11 cellular contexts compared by ENCODE assay signal in genomic region chr17:57943140-57943539, GRCh38. TPM values are rescaled to one million over a fixed set of nuclear protein-coding genes. Genes with fewer than 3 reads are reported as not detected.
DNase-seq lines count a peak whose midpoint lies in the region; ATAC-seq and TF ChIP-seq lines count a peak whose summit lies in the region.
"Had no signal": no experiment of that assay in that cellular context is flagged by ENCODE, and none has a peak within 500 bp of the region (broad histone marks: within the 10 kb centered on the region; RNA-seq: fewer than 3 reads in every experiment).

No MANE protein-coding gene starts in this region.

- H3K36me3 ChIP-seq in neural progenitor cell, result no peaks in the 10 kb centered on the region

- CTCF ChIA-PET in MCF 10A (lab: Yijun Ruan, JAX), result interaction anchor here (1.0 to 1.9 kb wide), 4 partner anchors 52 to 85 kb away, joined by 3 to 8 read pairs (median 4); no protein-coding TSS in a partner anchor

- H3K27me3 ChIP-seq in neural progenitor cell, result no peaks in the 10 kb centered on the region

- H3K36me3 Mint-ChIP-seq in chondrocyte (ENCODE audit: low read depth) (no peaks in the 10 kb centered on the region), neural progenitor cell (peaks cover 6% of the 10 kb centered on the region), MCF 10A (ENCODE audit: insufficient read depth, unreplicated experiment) (no peaks in the 10 kb centered on the region)
- H3K36me3 Mint-ChIP-seq: CD4-positive, CD25-positive, alpha-beta regulatory T cell had no signal

- no peaks in the 10 kb centered on the region for H3K9me3 Mint-ChIP-seq in chondrocyte (ENCODE audit: low read depth)
- no peaks in the 10 kb centered on the region for H3K9me3 Mint-ChIP-seq in neural progenitor cell
- no peaks in the 10 kb centered on the region for H3K9me3 Mint-ChIP-seq in MCF 10A (ENCODE audit: unreplicated experiment)
- H3K9me3 Mint-ChIP-seq: activated T-helper 17 cell treated with anti-CD3 and anti-CD28 coated beads, Interleukin-2, amount 50 U/mL, for 72 hours; CD4-positive, CD25-positive, alpha-beta regulatory T cell had no signal

- peaks cover 14% of the 10 kb centered on the region for H4K20me1 ChIP-seq in neural progenitor cell (ENCODE audit: low read depth)

- H3K9me3 ChIP-seq in neural progenitor cell (ENCODE audit: low read depth), result no peaks in the 10 kb centered on the region

- H2AFZ ChIP-seq in neural progenitor cell (replicated peaks), result no peak overlapping the region

- no peak overlapping the region for H3K4me3 ChIP-seq in neural progenitor cell

- DNase-seq in AG20443 (ENCODE audit: low spot score), result peak; percentile 50
- peak; percentile 71 for DNase-seq in MV-4-11 (lab: John Stamatoyannopoulos, UW)
- no peak for DNase-seq in chondrocyte (ENCODE audit: low spot score)
- DNase-seq in neural progenitor cell (ENCODE audit: low spot score), result no peak
- no peak for DNase-seq in NCI-H446 (lab: John Stamatoyannopoulos, UW)
- no peak for DNase-seq in MCF 10A (ENCODE audit: unreplicated experiment)
- DNase-seq: CD4-positive, CD25-positive, alpha-beta regulatory T cell; T-helper 9 cell had no signal

- H3K4me2 ChIP-seq in neural progenitor cell, result no peak overlapping the region

- H3F3A ChIP-seq in neural progenitor cell (ENCODE audit: low read depth), result peaks cover 11% of the 10 kb centered on the region

- H3K4me1 Mint-ChIP-seq in chondrocyte (ENCODE audit: low read depth) (peaks cover 58% of the 10 kb centered on the region), neural progenitor cell (peaks cover 80% of the 10 kb centered on the region), MCF 10A (ENCODE audit: insufficient read depth, unreplicated experiment) (peaks cover 34% of the 10 kb centered on the region)

- POLR2A ChIA-PET in MCF 10A (lab: Yijun Ruan, JAX), result interaction anchor here (0.6 to 0.7 kb wide), 3 partner anchors 27 to 911 kb away, joined by 3 read pairs; no protein-coding TSS in a partner anchor

- H3K27ac Mint-ChIP-seq in chondrocyte (ENCODE audit: unreplicated experiment), result peak overlapping the region; percentile 17
- no peak overlapping the region for H3K27ac Mint-ChIP-seq in neural progenitor cell
- H3K27ac Mint-ChIP-seq in MCF 10A (ENCODE audit: low read depth, unreplicated experiment), result no peak overlapping the region
- H3K27ac Mint-ChIP-seq: activated T-helper 17 cell treated with anti-CD3 and anti-CD28 coated beads, Interleukin-2, amount 50 U/mL, for 72 hours; CD4-positive, CD25-positive, alpha-beta regulatory T cell had no signal

- H3K9ac ChIP-seq in neural progenitor cell, result no peak overlapping the region

- H3K27me3 Mint-ChIP-seq in chondrocyte (ENCODE audit: low read depth) (no peaks in the 10 kb centered on the region), neural progenitor cell (ENCODE audit: insufficient read depth, low read depth) (peaks cover 2% of the 10 kb centered on the region), MCF 10A (ENCODE audit: insufficient read depth, unreplicated experiment) (no peaks in the 10 kb centered on the region)

- peaks cover 40% of the 10 kb centered on the region for H3K4me1 ChIP-seq in neural progenitor cell

- no TSS peak for BruUV-seq in MCF 10A (replicated peaks; lab: Mats Ljungman, UMichigan)

- no peak overlapping the region for H3K4me3 Mint-ChIP-seq in chondrocyte (ENCODE audit: unreplicated experiment)
- peak overlapping the region; percentile 25 for H3K4me3 Mint-ChIP-seq in neural progenitor cell
- no peak overlapping the region for H3K4me3 Mint-ChIP-seq in MCF 10A (ENCODE audit: unreplicated experiment)
- H3K4me3 Mint-ChIP-seq: activated T-helper 17 cell treated with anti-CD3 and anti-CD28 coated beads, Interleukin-2, amount 50 U/mL, for 72 hours; CD4-positive, CD25-positive, alpha-beta regulatory T cell had no signal

- no peak for ATAC-seq in HG03280 (IDR thresholded peaks at IDR 0.05; ENCODE audit: unreplicated experiment)
- no peak for ATAC-seq in GM18511 (IDR thresholded peaks at IDR 0.05; ENCODE audit: unreplicated experiment)
- ATAC-seq: activated T-helper 17 cell treated with anti-CD3 and anti-CD28 coated beads, Interleukin-2, amount 50 U/mL, for 72 hours had no signal

- no peak for TF ChIP-seq CTCF in chondrocyte (IDR thresholded peaks at IDR 0.05)
- TF ChIP-seq CTCF in neural progenitor cell (IDR thresholded peaks at IDR 0.05), result no peak
- no peak for TF ChIP-seq CTCF in MCF 10A (IDR thresholded peaks at IDR 0.05; ENCODE audit: unreplicated experiment)

- intact Hi-C loops in MCF 10A (cut with micrococcal nuclease), result no loop called here

- no peak overlapping the region for H3K27ac ChIP-seq in neural progenitor cell

- H3K79me2 ChIP-seq in neural progenitor cell (ENCODE audit: low read depth), result peaks cover 3% of the 10 kb centered on the region

RNA-seq across cellular contexts. Expression of gene CUEDC1, which starts 12.1 kb away (rescaled TPM):
- total RNA-seq in chondrocyte, result 32.9 to 47.7 TPM (median 41.9 TPM) in 3 replicates
- total RNA-seq in neural progenitor cell (ENCODE audit: low replicate concordance), result 8.8 and 14.7 TPM in 2 replicates
- total RNA-seq in MCF 10A (2022), result 15.6 and 21.5 TPM in 2 replicates
- total RNA-seq: CD4-positive, CD25-positive, alpha-beta regulatory T cell had no signal

RNA-seq across cellular contexts. Expression of gene VEZF1, which starts 44.9 kb away (rescaled TPM):
- 26.6 to 43.6 TPM (median 39.6 TPM) in 3 replicates for total RNA-seq in chondrocyte
- 90.4 and 103 TPM in 2 replicates for total RNA-seq in neural progenitor cell (ENCODE audit: low replicate concordance)
- total RNA-seq in MCF 10A (2022), result 66.8 and 69.1 TPM in 2 replicates

Comparison
In these comparisons a context has a peak if more than half of its experiments do, and no peak if none do; other contexts are left out.
1. DNase-seq: peak in AG20443 (single experiment) and MV-4-11 (single experiment); none in chondrocyte (single experiment), neural progenitor cell (single experiment), NCI-H446 (0 of 2) and MCF 10A (single experiment).